8 cellular contexts compared by ENCODE assay signal in genomic region chr22:29580200-29580810, GRCh38. TPM values are rescaled to one million over a fixed set of nuclear protein-coding genes. Genes with fewer than 3 reads are reported as not detected.
DNase-seq lines count a peak whose midpoint lies in the region; ATAC-seq and TF ChIP-seq lines count a peak whose summit lies in the region.

No MANE protein-coding gene starts in this region.

- no peaks in the 10 kb centered on the region; the same call in 1 of the 2 replicates for H3K36me3 ChIP-seq in Panc1 (ENCODE audit: control insufficient read depth, insufficient read depth, low read length)
- H3K36me3 ChIP-seq in naive thymus-derived CD4-positive, alpha-beta T cell (ENCODE audit: control insufficient read depth in 2 of 3, insufficient read depth in 3 of 3, low read length in 3 of 3): no peaks in the 10 kb centered on the region

- TSS peak; percentile 82 for BruUV-seq in Panc1 (replicated peaks; lab: Mats Ljungman, UMichigan)

- no peak for TF ChIP-seq CTCF in Panc1 (IDR thresholded peaks at IDR 0.05)

- H3K9me3 Mint-ChIP-seq in T-helper 1 cell treated with Interleukin-12 subunit alpha and Interleukin-12 subunit beta and Interleukin-4 antibody, amounts not matched to agents 30 μg/mL and 1 μg/mL, for 36 hours: no peaks in the 10 kb centered on the region
- no peaks in the 10 kb centered on the region for H3K9me3 Mint-ChIP-seq in effector memory CD8-positive, alpha-beta T cell
- H3K9me3 Mint-ChIP-seq in naive thymus-derived CD4-positive, alpha-beta T cell: peaks cover 0 to 4% (median 0%) of the 10 kb centered on the region in 11 donors

- DNase-seq in T-helper 1 cell (no peak), Panc1 (ENCODE audit: low read depth, low spot score) (no peak), middle frontal gyrus (ENCODE audit: extremely low spot score, low spot score) (no peak), KBM-7 (no peak), COR-L47 (lab: John Stamatoyannopoulos, UW) (no peak)
- DNase-seq in effector memory CD8-positive, alpha-beta T cell: no peak
- DNase-seq in naive thymus-derived CD4-positive, alpha-beta T cell: peak in 1 of 9 donors; percentile 26

- H3K4me1 Mint-ChIP-seq in T-helper 1 cell treated with Interleukin-12 subunit alpha and Interleukin-12 subunit beta and Interleukin-4 antibody, amounts not matched to agents 30 μg/mL and 1 μg/mL, for 36 hours (ENCODE audit: low read depth): peaks cover 14% of the 10 kb centered on the region
- peaks cover 11 to 15% of the 10 kb centered on the region in 2 donors for H3K4me1 Mint-ChIP-seq in effector memory CD8-positive, alpha-beta T cell (ENCODE audit: low read depth in 2 of 2)
- H3K4me1 Mint-ChIP-seq in naive thymus-derived CD4-positive, alpha-beta T cell: peaks cover 11 to 20% (median 16%) of the 10 kb centered on the region in 7 donors

- peak overlapping the region; percentile 94 for H3K4me3 Mint-ChIP-seq in T-helper 1 cell treated with Interleukin-12 subunit alpha and Interleukin-12 subunit beta and Interleukin-4 antibody, amounts not matched to agents 30 μg/mL and 1 μg/mL, for 36 hours
- H3K4me3 Mint-ChIP-seq in effector memory CD8-positive, alpha-beta T cell: peak overlapping the region; percentile 85 to 92
- peak overlapping the region; percentile 88 to 96 (median 93) for H3K4me3 Mint-ChIP-seq in naive thymus-derived CD4-positive, alpha-beta T cell

- H3K27me3 ChIP-seq in Panc1 (ENCODE audit: control insufficient read depth, insufficient read depth, low read length): no peaks in the 10 kb centered on the region
- H3K27me3 ChIP-seq in naive thymus-derived CD4-positive, alpha-beta T cell (ENCODE audit: control insufficient read depth in 2 of 2, insufficient read depth in 2 of 2, low read length in 2 of 2): no peaks in the 10 kb centered on the region

- peak overlapping the region; percentile 87 for H3K27ac Mint-ChIP-seq in T-helper 1 cell treated with Interleukin-12 subunit alpha and Interleukin-12 subunit beta and Interleukin-4 antibody, amounts not matched to agents 30 μg/mL and 1 μg/mL, for 36 hours
- peak overlapping the region; percentile 89 to 91 for H3K27ac Mint-ChIP-seq in effector memory CD8-positive, alpha-beta T cell
- H3K27ac Mint-ChIP-seq in naive thymus-derived CD4-positive, alpha-beta T cell: peak overlapping the region; percentile 78 to 95 (median 91)

- no peaks in the 10 kb centered on the region for H3K9me3 ChIP-seq in Panc1 (ENCODE audit: control insufficient read depth, insufficient read depth, low read depth, low read length)
- no peaks in the 10 kb centered on the region for H3K9me3 ChIP-seq in naive thymus-derived CD4-positive, alpha-beta T cell (ENCODE audit: control insufficient read depth in 2 of 3, low read length in 3 of 3)

- peaks cover 3% of the 10 kb centered on the region; the same call in 1 of the 2 replicates for H3K4me1 ChIP-seq in Panc1 (ENCODE audit: control insufficient read depth, insufficient read depth, low read length)
- H3K4me1 ChIP-seq in naive thymus-derived CD4-positive, alpha-beta T cell (ENCODE audit: control insufficient read depth in 2 of 2, insufficient read depth in 2 of 2, low read length in 2 of 2): peaks cover 0 to 10% of the 10 kb centered on the region in 2 donors

- H3K27ac ChIP-seq in Panc1 (ENCODE audit: low read length): peak overlapping the region; percentile 85
- H3K27ac ChIP-seq in naive thymus-derived CD4-positive, alpha-beta T cell (ENCODE audit: low read depth, low read length): peak overlapping the region; percentile 69

- intact Hi-C loops in Panc1 (cut with micrococcal nuclease; ENCODE audit: unreplicated experiment): no loop called here
- intact Hi-C loops in naive thymus-derived CD4-positive, alpha-beta T cell (cut with micrococcal nuclease): loop anchor here (5.0 to 10.0 kb wide), 2 partner anchors 183 to 316 kb away; partner anchors contain the start of genes EWSR1 (in 1 of the 2) and RHBDD3 (in 1 of the 2)

- POLR2A ChIA-PET in Panc1 (lab: Charles Lee): no interaction called here
- POLR2A ChIA-PET in naive thymus-derived CD4-positive, alpha-beta T cell (lab: Charles Lee): interaction anchor here (0.6 to 1.7 kb wide), 4 partner anchors 12 to 26 kb away, joined by 3 to 15 read pairs (median 4); partner anchors contain the start of gene THOC5

- in situ Hi-C loops in Panc1 (cut with HindIII; ENCODE audit: low pct_unique_long_range_greater_than_20kb, low sequenced_read_pairs) (no loop called here), KBM-7 (cut with MboI; ENCODE audit: low pct_unique_long_range_greater_than_20kb, low sequenced_read_pairs) (no loop called here)

- ATAC-seq in Panc1: peak; percentile 39
- no peak for ATAC-seq in effector memory CD8-positive, alpha-beta T cell (replicated peaks)
- ATAC-seq in naive thymus-derived CD4-positive, alpha-beta T cell: no peak

- CTCF ChIA-PET in Panc1 (lab: Charles Lee): no interaction called here
- CTCF ChIA-PET in naive thymus-derived CD4-positive, alpha-beta T cell (lab: Charles Lee): interaction anchor here (0.6 to 0.7 kb wide), 2 partner anchors 9 to 772 kb away, joined by 3 to 5 read pairs; no protein-coding TSS in a partner anchor

- H3K36me3 Mint-ChIP-seq in T-helper 1 cell treated with Interleukin-12 subunit alpha and Interleukin-12 subunit beta and Interleukin-4 antibody, amounts not matched to agents 30 μg/mL and 1 μg/mL, for 36 hours (ENCODE audit: low read depth): no peaks in the 10 kb centered on the region
- peaks cover 6% of the 10 kb centered on the region for H3K36me3 Mint-ChIP-seq in effector memory CD8-positive, alpha-beta T cell (ENCODE audit: insufficient read depth)
- peaks cover 0 to 1% (median 0%) of the 10 kb centered on the region in 5 donors for H3K36me3 Mint-ChIP-seq in naive thymus-derived CD4-positive, alpha-beta T cell

- peak overlapping the region; percentile 62 to 76 for H3K4me3 ChIP-seq in Panc1 (ENCODE audit: low read depth in 2 of 2, low read length in 2 of 2)
- H3K4me3 ChIP-seq in naive thymus-derived CD4-positive, alpha-beta T cell (ENCODE audit: low read length): peak overlapping the region; percentile 75

- no peaks in the 10 kb centered on the region for H3K27me3 Mint-ChIP-seq in T-helper 1 cell treated with Interleukin-12 subunit alpha and Interleukin-12 subunit beta and Interleukin-4 antibody, amounts not matched to agents 30 μg/mL and 1 μg/mL, for 36 hours (ENCODE audit: low read depth)
- no peaks in the 10 kb centered on the region for H3K27me3 Mint-ChIP-seq in effector memory CD8-positive, alpha-beta T cell
- H3K27me3 Mint-ChIP-seq in naive thymus-derived CD4-positive, alpha-beta T cell: no peaks in the 10 kb centered on the region

RNA-seq across cellular contexts. Expression of gene NIPSNAP1, which starts 0.6 kb away (rescaled TPM):
- 40.0 TPM for total RNA-seq in Panc1 (2021; ENCODE audit: unreplicated experiment)
- 72.8 TPM for polyA plus RNA-seq in Panc1 (2012; ENCODE audit: insufficient read length)
- 10 to 100 TPM; 30.0 to 37.9 (median 35.4) TPM for total RNA-seq in naive thymus-derived CD4-positive, alpha-beta T cell
- 10 to 100 TPM; 56.5 to 59.2 TPM for polyA plus RNA-seq in naive thymus-derived CD4-positive, alpha-beta T cell

RNA-seq across cellular contexts. Expression of gene NF2, which starts 23.1 kb away (rescaled TPM):
- 190 TPM for total RNA-seq in Panc1 (2021; ENCODE audit: unreplicated experiment)
- 34.0 TPM for polyA plus RNA-seq in Panc1 (2012; ENCODE audit: insufficient read length)
- 10 to 100 TPM; 27.6 to 56.3 (median 28.3) TPM for total RNA-seq in naive thymus-derived CD4-positive, alpha-beta T cell
- polyA plus RNA-seq in naive thymus-derived CD4-positive, alpha-beta T cell: 10 to 100 TPM; 15.6 to 23.1 TPM

RNA-seq across cellular contexts. Expression of gene THOC5, which starts 26.7 kb away (rescaled TPM):
- total RNA-seq in Panc1 (2021; ENCODE audit: unreplicated experiment): 74.4 TPM
- polyA plus RNA-seq in Panc1 (2012; ENCODE audit: insufficient read length): 43.1 TPM
- 10 to 100 TPM; 45.7 to 61.9 (median 57.1) TPM for total RNA-seq in naive thymus-derived CD4-positive, alpha-beta T cell
- polyA plus RNA-seq in naive thymus-derived CD4-positive, alpha-beta T cell: 10 to 100 TPM; 26.1 to 33.4 TPM
